ENCODE assay signal across 31 cellular contexts in genomic region chrX:960821-961220, GRCh38.
"Had no signal": no experiment of that assay in that cellular context is flagged by ENCODE, and none has a peak within 500 bp of the region (broad histone marks: within the 10 kb centered on the region; RNA-seq: fewer than 3 reads in every experiment).

No MANE protein-coding gene starts in this region.

- H3K27me3 ChIP-seq: brain microvascular endothelial cell had no signal

- ATAC-seq: activated CD8-positive, alpha-beta T cell treated with anti-CD3 and anti-CD28 coated beads for 36 hours; activated T-cell treated with anti-CD3 and anti-CD28 coated beads, Interleukin-2, amount 50 U/mL, for 4 hours; Panc1 had no signal

- H3K27ac Mint-ChIP-seq: activated CD4-positive, alpha-beta T cell treated with anti-CD3 and anti-CD28 coated beads, Interleukin-2, amount 10 ng/mL, durations not matched to agents 24 days and 14 days; activated CD8-positive, alpha-beta T cell treated with anti-CD3 and anti-CD28 coated beads for 36 hours; activated naive CD8-positive, alpha-beta T cell treated with anti-CD3 and anti-CD28 coated beads for 36 hours; activated T-helper 1 cell treated with anti-CD3 and anti-CD28 coated beads, Interleukin-12 subunit alpha, Interleukin-12 subunit beta, Interleukin-2, Interleukin-4 antibody, amounts not matched to agents 30 ng/mL and 10 ng/mL and 1 ng/mL, durations not matched to agents 14 hours and 24 hours and 36 hours had no signal

- H3K9ac ChIP-seq: KMS-11 had no signal

- H3K27me3 Mint-ChIP-seq: activated CD4-positive, alpha-beta T cell treated with anti-CD3 and anti-CD28 coated beads, Interleukin-2, amount 10 ng/mL, durations not matched to agents 24 days and 14 days had no signal

- H3K36me3 ChIP-seq: brain microvascular endothelial cell, WERI-Rb-1 had no signal

- H3K4me2 ChIP-seq: KMS-11 had no signal

- H3K4me3 Mint-ChIP-seq: activated CD4-positive, alpha-beta T cell treated with anti-CD3 and anti-CD28 coated beads, Interleukin-2, amount 10 ng/mL, durations not matched to agents 24 days and 14 days; activated CD8-positive, alpha-beta T cell treated with anti-CD3 and anti-CD28 coated beads for 36 hours; activated naive CD8-positive, alpha-beta T cell treated with anti-CD3 and anti-CD28 coated beads for 36 hours; activated T-cell treated with anti-CD3 and anti-CD28 coated beads, Interleukin-2, amount 50 U/mL, for 4 hours; activated T-helper 1 cell treated with anti-CD3 and anti-CD28 coated beads, Interleukin-12 subunit alpha, Interleukin-12 subunit beta, Interleukin-2, Interleukin-4 antibody, amounts not matched to agents 30 ng/mL and 10 ng/mL and 1 ng/mL, durations not matched to agents 14 hours and 24 hours and 36 hours had no signal

- H3K36me3 Mint-ChIP-seq: activated naive CD8-positive, alpha-beta T cell treated with anti-CD3 and anti-CD28 coated beads for 36 hours had no signal

- H3K27ac ChIP-seq: brain microvascular endothelial cell, KMS-11, WERI-Rb-1 had no signal

- H3K9me3 Mint-ChIP-seq: activated CD4-positive, alpha-beta T cell treated with anti-CD3 and anti-CD28 coated beads, Interleukin-2, amount 10 ng/mL, durations not matched to agents 24 days and 14 days; activated CD8-positive, alpha-beta T cell treated with anti-CD3 and anti-CD28 coated beads for 36 hours; activated naive CD8-positive, alpha-beta T cell treated with anti-CD3 and anti-CD28 coated beads for 36 hours; activated T-cell treated with anti-CD3 and anti-CD28 coated beads, Interleukin-2, amount 50 U/mL, for 4 hours had no signal

- DNase-seq: activated CD4-positive, alpha-beta T cell treated with anti-CD3 and anti-CD28 coated beads for 1 hour; activated CD4-positive, alpha-beta T cell treated with anti-CD3 and anti-CD28 coated beads, Interleukin-2, amount 10 ng/mL, durations not matched to agents 24 days and 14 days; activated CD4-positive, alpha-beta T cell treated with anti-CD3 and anti-CD28 coated beads, Interleukin-2, amount 50 U/mL, for 4 hours; activated CD4-positive, CD25-positive, alpha-beta regulatory T cell; activated CD8-positive, alpha-beta memory T cell treated with anti-CD3 and anti-CD28 coated beads, Interleukin-2, amount 50 U/mL, for 4 hours; activated CD8-positive, alpha-beta T cell treated with anti-CD3 and anti-CD28 coated beads for 36 hours; activated naive CD4-positive, alpha-beta T cell treated with anti-CD3 and anti-CD28 coated beads, Interleukin-2, amount 50 U/mL, for 16 hours; activated naive CD8-positive, alpha-beta T cell treated with anti-CD3 and anti-CD28 coated beads for 36 hours; activated T-cell treated with anti-CD3 and anti-CD28 coated beads for 4 hours; activated T-cell treated with anti-CD3 and anti-CD28 coated beads, Interleukin-2, amount 50 U/mL, for 4 hours; amniotic stem cell; aorta; brain microvascular endothelial cell; central memory CD4-positive, alpha-beta T cell; MM.1S; MV-4-11; NCI-H1092; NCI-H1436 treated with DMSO at 0.1 percent for 48 hours; NCI-H1694 treated with DMSO at 0.1 percent for 48 hours; NCI-H2029; NCI-H345; NCI-H524 treated with DMSO at 0.1 percent for 48 hours; SHP77 treated with DMSO at 0.1 percent for 48 hours; SW 1271; T-helper 1 cell; T-helper 2 cell; T-helper 9 cell; WERI-Rb-1 had no signal
